25 cellular contexts compared by ENCODE assay signal in genomic region chr5:11511878-11512277, GRCh38.
A peak's percentile ranks its signal among the peaks of the same experiment; 100 is the strongest.
DNase-seq lines count a peak whose midpoint lies in the region; ATAC-seq, FAIRE-seq and TF ChIP-seq lines count a peak whose summit lies in the region.
"Had no signal": no experiment of that assay in that cellular context is flagged by ENCODE, and none has a peak within 500 bp of the region (broad histone marks: within the 10 kb centered on the region; RNA-seq: fewer than 3 reads in every experiment).

No MANE protein-coding gene starts in this region.

- H3K4me3 Mint-ChIP-seq in GM23338: no peak overlapping the region
- H3K4me3 Mint-ChIP-seq in WTC11: no peak overlapping the region
- H3K4me3 Mint-ChIP-seq: CD14-positive monocyte; CD4-positive, alpha-beta T cell; CD8-positive, alpha-beta memory T cell had no signal

- H3K36me3 ChIP-seq in GM23338 (ENCODE audit: insufficient read depth): no peaks in the 10 kb centered on the region
- H3K36me3 ChIP-seq: BE2C; BLaER1 treated with 17β-estradiol and CSF1 and Interleukin-3, amounts not matched to agents 10 nM and 100 nM had no signal

- H3K9me3 Mint-ChIP-seq in GM23338: no peaks in the 10 kb centered on the region
- H3K9me3 Mint-ChIP-seq in WTC11: no peaks in the 10 kb centered on the region
- H3K9me3 Mint-ChIP-seq: CD14-positive monocyte; CD4-positive, alpha-beta T cell had no signal

- no peak overlapping the region for H3K4me3 ChIP-seq in GM23338
- H3K4me3 ChIP-seq: A549; BLaER1 treated with 17β-estradiol and CSF1 and Interleukin-3, amounts not matched to agents 10 nM and 100 nM had no signal

- H3K36me3 Mint-ChIP-seq in GM23338 (ENCODE audit: low read depth) (no peaks in the 10 kb centered on the region), WTC11 (no peaks in the 10 kb centered on the region)
- H3K36me3 Mint-ChIP-seq: CD14-positive monocyte; CD8-positive, alpha-beta memory T cell had no signal

- H3K27me3 ChIP-seq in GM23338 (ENCODE audit: insufficient read depth): no peaks in the 10 kb centered on the region
- H3K27me3 ChIP-seq: BE2C; BLaER1 treated with 17β-estradiol and CSF1 and Interleukin-3, amounts not matched to agents 10 nM and 100 nM had no signal

- no peaks in the 10 kb centered on the region for H3K9me2 ChIP-seq in GM23338 (ENCODE audit: insufficient read depth)

- peak; percentile 57 for ATAC-seq in GM23338
- no peak for ATAC-seq in WTC11
- ATAC-seq: A549 had no signal

- H3K27ac Mint-ChIP-seq in GM23338 (no peak overlapping the region), WTC11 (0 out of 2 replicates have a peak overlapping the region, but pooled peaks have one; percentile 55)
- H3K27ac Mint-ChIP-seq: CD14-positive monocyte; CD4-positive, alpha-beta T cell; CD8-positive, alpha-beta memory T cell had no signal

- no peaks in the 10 kb centered on the region for H3F3A ChIP-seq in GM23338 (replicated peaks; ENCODE audit: low read depth)

- POLR2A ChIA-PET in WTC11 (lab: Charles Lee): no interaction called here

- H3K4me2 ChIP-seq in GM23338: no peak overlapping the region
- H3K4me2 ChIP-seq: A549; BLaER1 treated with 17β-estradiol and CSF1 and Interleukin-3, amounts not matched to agents 10 nM and 100 nM had no signal

- TF ChIP-seq CTCF in GM23338 (conservative IDR thresholded peaks at IDR 0.05; ENCODE audit: low read depth in 2 of 2) (no peak), WTC11 (IDR thresholded peaks at IDR 0.05) (no peak)

- H3K27ac ChIP-seq in GM23338 (ENCODE audit: low read depth): no peak overlapping the region
- H3K27ac ChIP-seq in caudate nucleus (ENCODE audit: low read depth, low read length): peak overlapping the region; percentile 28
- peak overlapping the region; percentile 26 for H3K27ac ChIP-seq in substantia nigra (ENCODE audit: low read depth, low read length, poor library complexity, severe bottlenecking)
- H3K27ac ChIP-seq: A549; BLaER1 treated with 17β-estradiol and CSF1 and Interleukin-3, amounts not matched to agents 10 nM and 100 nM had no signal

- H3K4me1 ChIP-seq in GM23338 (ENCODE audit: insufficient read depth): peaks cover 27% of the 10 kb centered on the region
- H3K4me1 ChIP-seq: A549; BE2C; BLaER1 treated with 17β-estradiol and CSF1 and Interleukin-3, amounts not matched to agents 10 nM and 100 nM had no signal

- CTCF ChIA-PET in WTC11 (lab: Charles Lee): no interaction called here

- H3K79me2 ChIP-seq in GM23338 (replicated peaks; ENCODE audit: insufficient read depth): no peaks in the 10 kb centered on the region

- H3K4me1 Mint-ChIP-seq in GM23338 (peaks cover 26% of the 10 kb centered on the region), WTC11 (peaks cover 30% of the 10 kb centered on the region)
- H3K4me1 Mint-ChIP-seq: CD14-positive monocyte; CD8-positive, alpha-beta memory T cell had no signal

- DNase-seq in GM23338 (ENCODE audit: low spot score) (no peak), WTC11 (ENCODE audit: low spot score) (no peak), caudate nucleus (lab: John Stamatoyannopoulos, UW) (no peak), substantia nigra (lab: John Stamatoyannopoulos, UW) (no peak), NK-92 (lab: John Stamatoyannopoulos, UW; ENCODE audit: unreplicated experiment) (no peak), urothelium cell line (ENCODE audit: low spot score) (no peak)
- DNase-seq in activated CD4-positive, alpha-beta T cell treated with anti-CD3 and anti-CD28 coated beads, Interleukin-2, amount 50 U/mL, for 4 hours: no peak
- DNase-seq: 8988T; ACHN; AML-193; BE2C; CD4-positive, alpha-beta T cell; CD8-positive, alpha-beta memory T cell; DMS 273 treated with DMSO at 0.1 percent for 48 hours; DMS79 treated with DMSO at 0.1 percent for 48 hours; GF-D8; GOT3; H7; HCEC 1CT had no signal

- FAIRE-seq in urothelium cell line (lab: Jason Lieb, UNC): no peak
- FAIRE-seq: A549, D721Med, GM12891, GM18507 had no signal

- H3K27me3 Mint-ChIP-seq in GM23338 (ENCODE audit: insufficient read depth, low read depth, poor library complexity) (peaks cover 2% of the 10 kb centered on the region), WTC11 (ENCODE audit: low read depth) (no peaks in the 10 kb centered on the region)
- H3K27me3 Mint-ChIP-seq: CD4-positive, alpha-beta T cell; CD8-positive, alpha-beta memory T cell had no signal

- no peaks in the 10 kb centered on the region for H4K20me1 ChIP-seq in GM23338 (replicated peaks; ENCODE audit: insufficient read depth)
- H4K20me1 ChIP-seq: BLaER1 treated with 17β-estradiol and CSF1 and Interleukin-3, amounts not matched to agents 10 nM and 100 nM had no signal

- no peak overlapping the region for H2AFZ ChIP-seq in GM23338

TF ChIP-seq in WTC11, 78 proteins besides CTCF, POLR2A, EP300 and RAD21:
- TF ChIP-seq ZMAT4 (CRISPR knock-in tag; IDR thresholded peaks at IDR 0.05) (no peak), ZNF416 (CRISPR knock-in tag; IDR thresholded peaks at IDR 0.05) (no peak), JUN (CRISPR knock-in tag; IDR thresholded peaks at IDR 0.05) (no peak), ELF4 (CRISPR knock-in tag; IDR thresholded peaks at IDR 0.05; ENCODE audit: low read depth) (no peak), ATF2 (CRISPR knock-in tag; IDR thresholded peaks at IDR 0.05; ENCODE audit: borderline replicate concordance, low read depth) (no peak), SMAD3 (CRISPR knock-in tag; IDR thresholded peaks at IDR 0.05; ENCODE audit: borderline replicate concordance) (no peak), GTF2I (CRISPR knock-in tag; conservative IDR thresholded peaks at IDR 0.05) (no peak)
- TF ChIP-seq, protein P1, sequence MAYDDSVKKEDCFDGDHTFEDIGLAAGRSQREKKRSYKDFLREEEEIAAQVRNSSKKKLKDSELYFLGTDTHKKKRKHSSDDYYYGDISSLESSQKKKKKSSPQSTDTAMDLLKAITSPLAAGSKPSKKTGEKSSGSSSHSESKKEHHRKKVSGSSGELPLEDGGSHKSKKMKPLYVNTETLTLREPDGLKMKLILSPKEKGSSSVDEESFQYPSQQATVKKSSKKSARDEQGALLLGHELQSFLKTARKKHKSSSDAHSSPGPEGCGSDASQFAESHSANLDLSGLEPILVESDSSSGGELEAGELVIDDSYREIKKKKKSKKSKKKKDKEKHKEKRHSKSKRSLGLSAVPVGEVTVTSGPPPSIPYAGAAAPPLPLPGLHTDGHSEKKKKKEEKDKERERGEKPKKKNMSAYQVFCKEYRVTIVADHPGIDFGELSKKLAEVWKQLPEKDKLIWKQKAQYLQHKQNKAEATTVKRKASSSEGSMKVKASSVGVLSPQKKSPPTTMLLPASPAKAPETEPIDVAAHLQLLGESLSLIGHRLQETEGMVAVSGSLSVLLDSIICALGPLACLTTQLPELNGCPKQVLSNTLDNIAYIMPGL (CRISPR knock-in tag; IDR thresholded peaks at IDR 0.05): no peak
